Comparison of ENCODE assay signal across 1 cellular context in genomic region chr1:3070654-3071506, GRCh38.
TF ChIP-seq lines count a peak whose summit lies in the region.

No MANE protein-coding gene starts in this region.

TF ChIP-seq in HepG2, 621 proteins besides CTCF, POLR2A, EP300 and RAD21 (continued from another document and continues in another):
- no peak for TF ChIP-seq ZBTB37 (CRISPR knock-in tag; IDR thresholded peaks at IDR 0.05)
- no peak for TF ChIP-seq ZNF513 (CRISPR knock-in tag; conservative IDR thresholded peaks at IDR 0.05)
- TF ChIP-seq BRD4 (CRISPR knock-in tag; IDR thresholded peaks at IDR 0.05): 0 out of 2 replicates have a peak, but pooled peaks have one; percentile 68
- 0 out of 2 replicates have a peak, but pooled peaks have one; percentile 56 for TF ChIP-seq ZNF557 (CRISPR knock-in tag; IDR thresholded peaks at IDR 0.05)
- no peak for TF ChIP-seq ZNF274 (CRISPR knock-in tag; IDR thresholded peaks at IDR 0.05)
- 0 out of 2 replicates have a peak, but pooled peaks have one; percentile 46 for TF ChIP-seq ZNF816 (CRISPR knock-in tag; IDR thresholded peaks at IDR 0.05; ENCODE audit: borderline replicate concordance)
- TF ChIP-seq SIN3B (IDR thresholded peaks at IDR 0.05; ENCODE audit: low read length): no peak
- 0 out of 2 replicates have a peak, but pooled peaks have one; percentile 45 for TF ChIP-seq ZNF740 (CRISPR knock-in tag; IDR thresholded peaks at IDR 0.05)
- no peak for TF ChIP-seq SNAPC2 (CRISPR knock-in tag; IDR thresholded peaks at IDR 0.05)
- no peak for TF ChIP-seq NCOA1 (CRISPR knock-in tag; IDR thresholded peaks at IDR 0.05)
- TF ChIP-seq ESRRA (CRISPR knock-in tag; IDR thresholded peaks at IDR 0.05; ENCODE audit: low read depth): peak; percentile 49; the same call in 1 of the 2 replicates
- TF ChIP-seq ZNF772 (CRISPR knock-in tag; IDR thresholded peaks at IDR 0.05): peak; percentile 64; the same call in 1 of the 2 replicates
- no peak for TF ChIP-seq ZNF124 (CRISPR knock-in tag; IDR thresholded peaks at IDR 0.05)
- TF ChIP-seq DR1 (CRISPR knock-in tag; IDR thresholded peaks at IDR 0.05): no peak
- TF ChIP-seq ZXDC (CRISPR knock-in tag; IDR thresholded peaks at IDR 0.05): no peak
- TF ChIP-seq CCDC6 (CRISPR knock-in tag; IDR thresholded peaks at IDR 0.05): no peak
- 0 out of 2 replicates have a peak, but pooled peaks have one; percentile 39 for TF ChIP-seq THRA (CRISPR knock-in tag; IDR thresholded peaks at IDR 0.05; ENCODE audit: borderline replicate concordance)
- TF ChIP-seq ZNF460 (CRISPR knock-in tag; IDR thresholded peaks at IDR 0.05; ENCODE audit: borderline replicate concordance): no peak
- 0 out of 2 replicates have a peak, but pooled peaks have one; percentile 22 for TF ChIP-seq EZH2 (conservative IDR thresholded peaks at IDR 0.05; ENCODE audit: low read depth, low read length)
- no peak for TF ChIP-seq DMAP1 (CRISPR knock-in tag; IDR thresholded peaks at IDR 0.05)
- TF ChIP-seq FOXP1 (IDR thresholded peaks at IDR 0.05): no peak
- no peak for TF ChIP-seq FOXP1 (CRISPR knock-in tag; IDR thresholded peaks at IDR 0.05)
- peak; percentile 45; the same call in 1 of the 2 replicates for TF ChIP-seq MYC (CRISPR knock-in tag; IDR thresholded peaks at IDR 0.05; ENCODE audit: borderline replicate concordance)
- 0 out of 2 replicates have a peak, but pooled peaks have one; percentile 49 for TF ChIP-seq ZNF225 (CRISPR knock-in tag; IDR thresholded peaks at IDR 0.05)
- peak; percentile 48; the same call in 1 of the 2 replicates for TF ChIP-seq TAF1 (CRISPR knock-in tag; IDR thresholded peaks at IDR 0.05)
- peak; percentile 18 for TF ChIP-seq STAG1 (CRISPR knock-in tag; IDR thresholded peaks at IDR 0.05)
- peak; percentile 90; the same call in 1 of the 2 replicates for TF ChIP-seq MTF2 (CRISPR knock-in tag; IDR thresholded peaks at IDR 0.05; ENCODE audit: borderline replicate concordance)
- TF ChIP-seq E2F5 (CRISPR knock-in tag; conservative IDR thresholded peaks at IDR 0.05): 0 out of 2 replicates have a peak, but pooled peaks have one; percentile 36
- TF ChIP-seq FOXC1 (CRISPR knock-in tag; IDR thresholded peaks at IDR 0.05; ENCODE audit: borderline replicate concordance): peak; percentile 66; the same call in 1 of the 2 replicates
- TF ChIP-seq ZNF17 (CRISPR knock-in tag; IDR thresholded peaks at IDR 0.05): no peak
- TF ChIP-seq GLMP (CRISPR knock-in tag; IDR thresholded peaks at IDR 0.05; ENCODE audit: borderline replicate concordance): no peak
- TF ChIP-seq ZBTB43 (CRISPR knock-in tag; conservative IDR thresholded peaks at IDR 0.05): peak; percentile 30; the same call in 1 of the 2 replicates
- no peak for TF ChIP-seq ZNF737 (CRISPR knock-in tag; IDR thresholded peaks at IDR 0.05; ENCODE audit: borderline replicate concordance)
- TF ChIP-seq ERF (CRISPR knock-in tag; IDR thresholded peaks at IDR 0.05): peak; percentile 8; the same call in 1 of the 2 replicates
- TF ChIP-seq MXD3 (CRISPR knock-in tag; IDR thresholded peaks at IDR 0.05): peak; percentile 72; the same call in 1 of the 2 replicates
- TF ChIP-seq ZNF232 (CRISPR knock-in tag; IDR thresholded peaks at IDR 0.05; ENCODE audit: borderline replicate concordance): peak; percentile 13; the same call in 1 of the 2 replicates
- no peak for TF ChIP-seq HNF4G (IDR thresholded peaks at IDR 0.05; ENCODE audit: borderline replicate concordance, low read depth, low read length)
- peak; percentile 53 for TF ChIP-seq HNF4G (CRISPR knock-in tag; IDR thresholded peaks at IDR 0.05; ENCODE audit: borderline replicate concordance, low read depth)
- TF ChIP-seq JUNB (CRISPR knock-in tag; IDR thresholded peaks at IDR 0.05; ENCODE audit: borderline replicate concordance): no peak
- no peak for TF ChIP-seq KLF6 (CRISPR knock-in tag; IDR thresholded peaks at IDR 0.05)
- TF ChIP-seq SP2 (CRISPR knock-in tag; IDR thresholded peaks at IDR 0.05): no peak
- peak; percentile 72 for TF ChIP-seq PHF8 (CRISPR knock-in tag; IDR thresholded peaks at IDR 0.05)
- TF ChIP-seq GABPB1 (CRISPR knock-in tag; IDR thresholded peaks at IDR 0.05): peak; percentile 61; the same call in 1 of the 2 replicates
- TF ChIP-seq ZSCAN20 (CRISPR knock-in tag; IDR thresholded peaks at IDR 0.05; ENCODE audit: borderline replicate concordance): peak; percentile 83; the same call in 1 of the 2 replicates
- peak; percentile 25; the same call in 1 of the 2 replicates for TF ChIP-seq HDAC2 (CRISPR knock-in tag; IDR thresholded peaks at IDR 0.05)
- no peak for TF ChIP-seq THYN1 (CRISPR knock-in tag; IDR thresholded peaks at IDR 0.05; ENCODE audit: borderline replicate concordance, low read depth)
- TF ChIP-seq ZSCAN31 (CRISPR knock-in tag; IDR thresholded peaks at IDR 0.05; ENCODE audit: low read depth): 0 out of 2 replicates have a peak, but pooled peaks have one; percentile 37
- peak; percentile 41; the same call in 1 of the 2 replicates for TF ChIP-seq ZNF263 (CRISPR knock-in tag; IDR thresholded peaks at IDR 0.05)
- 0 out of 2 replicates have a peak, but pooled peaks have one; percentile 41 for TF ChIP-seq ZNF670 (CRISPR knock-in tag; IDR thresholded peaks at IDR 0.05; ENCODE audit: borderline replicate concordance)
- no peak for TF ChIP-seq ZNF629 (CRISPR knock-in tag; conservative IDR thresholded peaks at IDR 0.05)
- TF ChIP-seq ZNF75D (CRISPR knock-in tag; IDR thresholded peaks at IDR 0.05; ENCODE audit: borderline replicate concordance): no peak
- TF ChIP-seq NR2F1 (CRISPR knock-in tag; IDR thresholded peaks at IDR 0.05): peak in 1 of 2 experiments; percentile 69; a peak in 3 of 4 replicates
- 0 out of 2 replicates have a peak, but pooled peaks have one; percentile 42 for TF ChIP-seq ZNF503 (CRISPR knock-in tag; IDR thresholded peaks at IDR 0.05)
- no peak for TF ChIP-seq MAZ (IDR thresholded peaks at IDR 0.05; ENCODE audit: borderline replicate concordance, low read depth, low read length)
- TF ChIP-seq MAZ (CRISPR knock-in tag; IDR thresholded peaks at IDR 0.05; ENCODE audit: low read depth): peak; percentile 33; the same call in 1 of the 2 replicates
- 0 out of 2 replicates have a peak, but pooled peaks have one; percentile 15 for TF ChIP-seq ZNF768 (CRISPR knock-in tag; IDR thresholded peaks at IDR 0.05)
